In genomic region chr7:76356823-76357222, GRCh38 we compare ENCODE assay signal across 8 cellular contexts. TPM values are rescaled to one million over a fixed set of nuclear protein-coding genes. Genes with fewer than 3 reads are reported as not detected.
DNase-seq lines count a peak whose midpoint lies in the region; ATAC-seq lines count a peak whose summit lies in the region.

No MANE protein-coding gene starts in this region.

- DNase-seq in activated CD4-positive, alpha-beta T cell treated with anti-CD3 and anti-CD28 coated beads, Interleukin-2, amount 10 ng/mL, durations not matched to agents 24 days and 14 days = no peak
- no peak for DNase-seq in activated CD4-positive, alpha-beta T cell treated with anti-CD3 and anti-CD28 coated beads, Interleukin-2, amount 50 U/mL, for 1 hour
- DNase-seq in NCI-H526 treated with DMSO at 0.1 percent for 48 hours (lab: John Stamatoyannopoulos, UW) (peak; percentile 13), dermis blood vessel endothelial cell (peak; percentile 79), SHP77 treated with DMSO at 0.1 percent for 48 hours (lab: John Stamatoyannopoulos, UW) (no peak)
- no peak for DNase-seq in natural killer cell treated with Interleukin-12 subunit alpha and Interleukin-12 subunit beta and Interleukin-15 and Interleukin-18, amount 100 ng/mL, for 72 hours (ENCODE audit: low spot score)

- no peak for ATAC-seq in natural killer cell treated with Interleukin-12 subunit alpha and Interleukin-12 subunit beta and Interleukin-15 and Interleukin-18, amount 100 ng/mL, for 72 hours
- ATAC-seq in HG03521 (IDR thresholded peaks at IDR 0.05; ENCODE audit: unreplicated experiment) (no peak), HG02852 (IDR thresholded peaks at IDR 0.05; ENCODE audit: unreplicated experiment) (no peak)

- intact Hi-C loops in activated CD4-positive, alpha-beta T cell treated with anti-CD3 and anti-CD28 coated beads, Interleukin-2, amount 10 ng/mL, durations not matched to agents 24 days and 14 days (cut with micrococcal nuclease) = loop anchor here (5.0 to 10.0 kb wide), 2 partner anchors 302 to 765 kb away; partner anchors contain the start of gene CCDC146

- no peak overlapping the region for H3K27ac Mint-ChIP-seq in activated CD4-positive, alpha-beta T cell treated with anti-CD3 and anti-CD28 coated beads, Interleukin-2, amount 10 ng/mL, durations not matched to agents 24 days and 14 days
- peak overlapping the region; percentile 92 to 94 for H3K27ac Mint-ChIP-seq in natural killer cell treated with Interleukin-12 subunit alpha and Interleukin-12 subunit beta and Interleukin-15 and Interleukin-18, amount 100 ng/mL, for 72 hours

- H3K36me3 Mint-ChIP-seq in activated CD4-positive, alpha-beta T cell treated with anti-CD3 and anti-CD28 coated beads, Interleukin-2, amount 10 ng/mL, durations not matched to agents 24 days and 14 days (ENCODE audit: low read depth) = peaks cover 37% of the 10 kb centered on the region
- H3K36me3 Mint-ChIP-seq in natural killer cell treated with Interleukin-12 subunit alpha and Interleukin-12 subunit beta and Interleukin-15 and Interleukin-18, amount 100 ng/mL, for 72 hours = peaks cover 21% of the 10 kb centered on the region

- peak overlapping the region; percentile 98 for H3K4me3 Mint-ChIP-seq in activated CD4-positive, alpha-beta T cell treated with anti-CD3 and anti-CD28 coated beads, Interleukin-2, amount 10 ng/mL, durations not matched to agents 24 days and 14 days
- H3K4me3 Mint-ChIP-seq in natural killer cell treated with Interleukin-12 subunit alpha and Interleukin-12 subunit beta and Interleukin-15 and Interleukin-18, amount 100 ng/mL, for 72 hours = peak overlapping the region; percentile 95

- H3K9me3 Mint-ChIP-seq in activated CD4-positive, alpha-beta T cell treated with anti-CD3 and anti-CD28 coated beads, Interleukin-2, amount 10 ng/mL, durations not matched to agents 24 days and 14 days = peaks cover 4% of the 10 kb centered on the region
- H3K9me3 Mint-ChIP-seq in natural killer cell treated with Interleukin-12 subunit alpha and Interleukin-12 subunit beta and Interleukin-15 and Interleukin-18, amount 100 ng/mL, for 72 hours = no peaks in the 10 kb centered on the region

- no peaks in the 10 kb centered on the region for H3K27me3 Mint-ChIP-seq in activated CD4-positive, alpha-beta T cell treated with anti-CD3 and anti-CD28 coated beads, Interleukin-2, amount 10 ng/mL, durations not matched to agents 24 days and 14 days
- no peaks in the 10 kb centered on the region for H3K27me3 Mint-ChIP-seq in natural killer cell treated with Interleukin-12 subunit alpha and Interleukin-12 subunit beta and Interleukin-15 and Interleukin-18, amount 100 ng/mL, for 72 hours

- peaks cover 40% of the 10 kb centered on the region for H3K4me1 Mint-ChIP-seq in activated CD4-positive, alpha-beta T cell treated with anti-CD3 and anti-CD28 coated beads, Interleukin-2, amount 10 ng/mL, durations not matched to agents 24 days and 14 days
- H3K4me1 Mint-ChIP-seq in natural killer cell treated with Interleukin-12 subunit alpha and Interleukin-12 subunit beta and Interleukin-15 and Interleukin-18, amount 100 ng/mL, for 72 hours (ENCODE audit: low read depth in 2 of 2) = peaks cover 39 to 42% of the 10 kb centered on the region in 2 donors

RNA-seq across cellular contexts. Expression of gene YWHAG, which starts 2.0 kb away (rescaled TPM):
- total RNA-seq in activated CD4-positive, alpha-beta T cell treated with anti-CD3 and anti-CD28 coated beads, Interleukin-2, amount 10 ng/mL, durations not matched to agents 24 days and 14 days = 183 and 185 TPM in 2 replicates
- total RNA-seq in dermis blood vessel endothelial cell = 95.0 and 154 TPM in 2 replicates
- 100 to 1,000 TPM; 115 to 154 TPM for total RNA-seq in natural killer cell treated with Interleukin-12 subunit alpha and Interleukin-12 subunit beta and Interleukin-15 and Interleukin-18, amount 100 ng/mL, for 72 hours

RNA-seq across cellular contexts. Expression of gene SSC4D, which starts 52.7 kb away (rescaled TPM):
- 0.77 and 0.80 TPM in 2 replicates for total RNA-seq in activated CD4-positive, alpha-beta T cell treated with anti-CD3 and anti-CD28 coated beads, Interleukin-2, amount 10 ng/mL, durations not matched to agents 24 days and 14 days
- 0.68 and 0.98 TPM in 2 replicates for total RNA-seq in dermis blood vessel endothelial cell
- under 1 TPM; 0.24 to 0.47 TPM for total RNA-seq in natural killer cell treated with Interleukin-12 subunit alpha and Interleukin-12 subunit beta and Interleukin-15 and Interleukin-18, amount 100 ng/mL, for 72 hours

RNA-seq across cellular contexts. Expression of gene HSPB1, which starts 54.4 kb away (rescaled TPM):
- total RNA-seq in activated CD4-positive, alpha-beta T cell treated with anti-CD3 and anti-CD28 coated beads, Interleukin-2, amount 10 ng/mL, durations not matched to agents 24 days and 14 days = 112 and 117 TPM in 2 replicates
- total RNA-seq in dermis blood vessel endothelial cell = 109 and 120 TPM in 2 replicates
- total RNA-seq in natural killer cell treated with Interleukin-12 subunit alpha and Interleukin-12 subunit beta and Interleukin-15 and Interleukin-18, amount 100 ng/mL, for 72 hours = 10 to 100 TPM; 13.3 to 30.3 TPM

Comparison
In these comparisons a context has a peak if more than half of its experiments do, and no peak if none do; other contexts are left out.
1. DNase-seq: peak in NCI-H526 treated with DMSO at 0.1 percent for 48 hours (single experiment) and dermis blood vessel endothelial cell (single experiment); none in activated CD4-positive, alpha-beta T cell treated with anti-CD3 and anti-CD28 coated beads, Interleukin-2, amount 10 ng/mL, durations not matched to agents 24 days and 14 days (single experiment), activated CD4-positive, alpha-beta T cell treated with anti-CD3 and anti-CD28 coated beads, Interleukin-2, amount 50 U/mL, for 1 hour (single experiment), natural killer cell treated with Interleukin-12 subunit alpha and Interleukin-12 subunit beta and Interleukin-15 and Interleukin-18, amount 100 ng/mL, for 72 hours (single experiment) and SHP77 treated with DMSO at 0.1 percent for 48 hours (single experiment).